Comparison of ENCODE assay signal across 9 cellular contexts in the genomic region with DNA sequence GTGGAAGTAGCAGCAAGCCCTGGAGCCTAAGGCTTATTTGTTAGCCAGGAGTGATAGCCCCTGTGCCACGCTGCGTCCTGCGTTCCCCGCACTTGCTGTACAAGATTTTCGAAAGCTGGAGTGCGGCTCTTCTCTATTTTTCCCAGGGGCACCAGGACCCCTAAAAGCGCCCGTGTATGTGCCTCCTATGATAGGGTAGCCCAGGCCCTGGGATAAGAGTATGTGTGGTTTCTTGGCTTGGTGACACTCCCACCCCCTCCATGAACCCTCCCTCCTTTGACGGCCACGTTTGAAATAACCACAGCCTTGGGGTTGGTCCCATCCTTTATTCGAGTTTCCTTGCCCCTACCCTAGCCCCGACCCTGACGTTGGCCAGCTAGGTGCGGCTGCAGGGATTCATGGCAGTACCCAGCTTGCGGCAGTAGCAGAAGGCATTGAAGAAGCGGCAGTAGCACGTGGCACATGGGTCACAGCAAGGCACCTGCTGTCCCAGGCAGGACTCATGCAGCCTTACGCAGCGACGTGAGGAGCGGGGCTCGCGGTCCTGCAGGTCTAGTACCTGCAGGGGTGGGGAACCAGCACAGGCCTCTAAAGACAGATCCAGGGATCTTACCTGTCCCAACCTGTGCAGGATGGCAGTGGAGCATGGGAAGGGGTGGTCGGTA. TPM values are rescaled to one million over a fixed set of nuclear protein-coding genes. Genes with fewer than 3 reads are reported as not detected.
DNase-seq lines count a peak whose midpoint lies in the region; ATAC-seq and TF ChIP-seq lines count a peak whose summit lies in the region.
"Had no signal": no experiment of that assay in that cellular context is flagged by ENCODE, and none has a peak within 500 bp of the region (broad histone marks: within the 10 kb centered on the region; RNA-seq: fewer than 3 reads in every experiment).

No MANE protein-coding gene starts in this region.

- H3K27me3 ChIP-seq in heart right ventricle: no peaks in the 10 kb centered on the region
- H3K27me3 ChIP-seq in brain microvascular endothelial cell (replicated peaks): no peaks in the 10 kb centered on the region
- H3K27me3 ChIP-seq: cardiac muscle cell had no signal

- H3K4me1 ChIP-seq in heart right ventricle (peaks cover 4 to 65% (median 41%) of the 10 kb centered on the region in 9 donors), mucosa of descending colon (ENCODE audit: low read depth) (peaks cover 33% of the 10 kb centered on the region), urinary bladder (ENCODE audit: insufficient read depth) (peaks cover 2% of the 10 kb centered on the region)

- H3K36me3 ChIP-seq in heart right ventricle (peaks cover 0 to 30% (median 11%) of the 10 kb centered on the region in 9 donors), brain microvascular endothelial cell (replicated peaks) (no peaks in the 10 kb centered on the region), mucosa of descending colon (ENCODE audit: low read depth) (peaks cover 4% of the 10 kb centered on the region), urinary bladder (ENCODE audit: insufficient read depth) (no peaks in the 10 kb centered on the region)
- H3K36me3 ChIP-seq: cardiac muscle cell had no signal

- TF ChIP-seq CTCF in heart right ventricle (IDR thresholded peaks at IDR 0.05) (no peak), brain microvascular endothelial cell (IDR thresholded peaks at IDR 0.05; ENCODE audit: low read depth, low read length, missing control alignments) (no peak), mucosa of descending colon (IDR thresholded peaks at IDR 0.05) (no peak)

- 79 to 82% methylated on average over 24 of the region's 24 CpGs for whole genome bisulfite sequencing in heart right ventricle, 2 donors
- 80% methylated on average over 24 of the region's 24 CpGs for whole genome bisulfite sequencing in urinary bladder

- H3K27ac ChIP-seq in heart right ventricle (peak overlapping the region in 9 of 10 donors; percentile 71 to 96 (median 87)), brain microvascular endothelial cell (no peak overlapping the region), urinary bladder (ENCODE audit: low read depth) (no peak overlapping the region)

- H3K4me3 ChIP-seq in heart right ventricle (peak overlapping the region; percentile 31 to 99 (median 90)), brain microvascular endothelial cell (ENCODE audit: low read depth, low read length) (peak overlapping the region; percentile 62), mucosa of descending colon (no peak overlapping the region), urinary bladder (ENCODE audit: low read depth, low read length) (peak overlapping the region; percentile 31)

- DNase-seq in heart right ventricle (no peak), Right ventricle myocardium superior (no peak), brain microvascular endothelial cell (no peak), mucosa of descending colon (peak; percentile 17 to 61 (median 39)), HK-2 (ENCODE audit: unreplicated experiment) (no peak), D341Med (ENCODE audit: low spot score) (no peak)

- intact Hi-C loops in heart right ventricle (cut with DNase I): loop anchor here in 1 of 10 donors (5.0 kb wide), 1 partner anchor 40 kb away; no protein-coding TSS in a partner anchor
- intact Hi-C loops in Right ventricle myocardium superior (cut with DNase I): no loop called here
- intact Hi-C loops in mucosa of descending colon (cut with DNase I, micrococcal nuclease): no loop called here

- in situ Hi-C loops in brain microvascular endothelial cell (cut with HindIII; ENCODE audit: low pct_ligation_motif_present, low sequenced_read_pairs): no loop called here

- H3K9me3 ChIP-seq in heart right ventricle: no peaks in the 10 kb centered on the region
- H3K9me3 ChIP-seq in mucosa of descending colon: no peaks in the 10 kb centered on the region

- no peak for ATAC-seq in heart right ventricle
- no peak for ATAC-seq in Right ventricle myocardium superior (ENCODE audit: poor library complexity)
- ATAC-seq in mucosa of descending colon: no peak
- ATAC-seq in GM21526 (IDR thresholded peaks at IDR 0.05; ENCODE audit: low FRiP score, unreplicated experiment): no peak

RNA-seq across cellular contexts. Expression of a gene that starts 1.0 kb away (rescaled TPM):
- total RNA-seq in heart right ventricle (not detected), Right ventricle myocardium superior (not detected), mucosa of descending colon (not detected), urinary bladder (not detected)
- polyA plus RNA-seq in heart right ventricle (under 1 TPM in 1 of 2 donors, not detected in 1; 0.10 TPM), urinary bladder (not detected)
- total RNA-seq: cardiac muscle cell had no signal
- polyA plus RNA-seq: cardiac muscle cell had no signal

RNA-seq across cellular contexts. Expression of a gene that starts 1.4 kb away (rescaled TPM):
- total RNA-seq in heart right ventricle (10 to 100 TPM; 57.4 to 84.7 (median 67.5) TPM), Right ventricle myocardium superior (59.9 TPM), mucosa of descending colon (100 to 1,000 TPM; 152 to 253 (median 228) TPM), urinary bladder (50.0 TPM)
- polyA plus RNA-seq in heart right ventricle (10 to 100 TPM; 12.8 to 73.3 TPM), urinary bladder (92.5 TPM)

RNA-seq across cellular contexts. Expression of a gene that starts 46.2 kb away (rescaled TPM):
- total RNA-seq in heart right ventricle (10 to 100 TPM; 45.9 to 86.1 (median 73.8) TPM), Right ventricle myocardium superior (73.7 TPM), mucosa of descending colon (10 to 100 TPM; 10.9 to 74.7 (median 20.5) TPM), urinary bladder (20.5 TPM)
- polyA plus RNA-seq in heart right ventricle (10 to 100 TPM; 40.0 to 66.9 TPM), urinary bladder (59.0 TPM)

RNA-seq across cellular contexts. Expression of a gene that starts 51.5 kb away (rescaled TPM):
- total RNA-seq in heart right ventricle (1 to 10 TPM in 1 of 10 donors, under 1 TPM in 8, not detected in 1; 0.16 to 1.4 (median 0.57) TPM), Right ventricle myocardium superior (0.89 TPM), mucosa of descending colon (100 to 1,000 TPM; 322 to 765 (median 646) TPM), urinary bladder (6.9 TPM)
- polyA plus RNA-seq in heart right ventricle (under 1 TPM; 0.41 to 0.51 TPM), urinary bladder (1.9 TPM)

Comparison
In these comparisons a context has a peak if more than half of its experiments do, and no peak if none do; other contexts are left out.
1. DNase-seq: peak in mucosa of descending colon (3 of 3); none in heart right ventricle (0 of 2), Right ventricle myocardium superior (single experiment), brain microvascular endothelial cell (single experiment), HK-2 (single experiment) and D341Med (single experiment).
2. H3K27ac ChIP-seq: peak in heart right ventricle (9 of 10); none in brain microvascular endothelial cell (single experiment) and urinary bladder (single experiment).